18 cellular contexts compared by ENCODE assay signal in genomic region chr12:66636771-66637170, GRCh38. TPM values are rescaled to one million over a fixed set of nuclear protein-coding genes. Genes with fewer than 3 reads are reported as not detected.
A peak's percentile ranks its signal among the peaks of the same experiment; 100 is the strongest.
DNase-seq lines count a peak whose midpoint lies in the region; ATAC-seq, FAIRE-seq and TF ChIP-seq lines count a peak whose summit lies in the region.
"Had no signal": no experiment of that assay in that cellular context is flagged by ENCODE, and none has a peak within 500 bp of the region (broad histone marks: within the 10 kb centered on the region; RNA-seq: fewer than 3 reads in every experiment).

No MANE protein-coding gene starts in this region.

- H3K4me3 Mint-ChIP-seq in endothelial cell (ENCODE audit: unreplicated experiment), result no peak overlapping the region
- H3K4me3 Mint-ChIP-seq: activated CD8-positive, alpha-beta T cell treated with anti-CD3 and anti-CD28 coated beads, Interleukin-2, amount 10 ng/mL, durations not matched to agents 7 days and 5 days; CD4-positive, CD25-positive, alpha-beta regulatory T cell; mesothelial cell of epicardium; stimulated activated naive B cell treated with anti-CD40 and anti-IgM and Interleukin-4, amounts not matched to agents 10 μg/mL and 1 μg/mL and 100 μg/mL, for 72 hours had no signal

- H3K27me3 Mint-ChIP-seq in endothelial cell (ENCODE audit: unreplicated experiment), result no peaks in the 10 kb centered on the region
- H3K27me3 Mint-ChIP-seq: stimulated activated naive B cell treated with anti-CD40 and anti-IgM and Interleukin-4, amounts not matched to agents 10 μg/mL and 1 μg/mL and 100 μg/mL, for 72 hours had no signal

- FAIRE-seq in kidney (lab: Jason Lieb, UNC), result no peak

- no peak for ATAC-seq in GM21576 (IDR thresholded peaks at IDR 0.05; ENCODE audit: unreplicated experiment)
- ATAC-seq: activated CD8-positive, alpha-beta T cell treated with anti-CD3 and anti-CD28 coated beads, Interleukin-2, amount 10 ng/mL, durations not matched to agents 7 days and 5 days; stimulated activated naive B cell treated with anti-CD40 and anti-IgM and Interleukin-4, amounts not matched to agents 10 μg/mL and 1 μg/mL and 100 μg/mL, for 72 hours had no signal

- H3K36me3 ChIP-seq in kidney (ENCODE audit: control insufficient read depth in 1 of 2, insufficient read depth in 2 of 2, low read length in 2 of 2), result no peaks in the 10 kb centered on the region
- H3K36me3 ChIP-seq: ovary had no signal

- no peaks in the 10 kb centered on the region for H3K9me3 ChIP-seq in kidney (ENCODE audit: control insufficient read depth in 1 of 2, low read length in 2 of 2)
- H3K9me3 ChIP-seq: ovary had no signal

- H3K9me3 Mint-ChIP-seq in endothelial cell (ENCODE audit: unreplicated experiment), result no peaks in the 10 kb centered on the region
- H3K9me3 Mint-ChIP-seq: mesothelial cell of epicardium; stimulated activated naive B cell treated with anti-CD40 and anti-IgM and Interleukin-4, amounts not matched to agents 10 μg/mL and 1 μg/mL and 100 μg/mL, for 72 hours had no signal

- DNase-seq in AG10803 (ENCODE audit: low read depth) (peak; percentile 20), choroid plexus epithelial cell (ENCODE audit: low read depth) (peak; percentile 42), kidney (peak; percentile 87), pons (ENCODE audit: low spot score) (peak; percentile 93), endothelial cell (ENCODE audit: low spot score) (no peak), activated T-cell treated with anti-CD3 and anti-CD28 coated beads for 4 hours (no peak), SHP77 (lab: John Stamatoyannopoulos, UW) (no peak)
- DNase-seq: activated CD8-positive, alpha-beta T cell treated with anti-CD3 and anti-CD28 coated beads, Interleukin-2, amount 10 ng/mL, durations not matched to agents 7 days and 5 days; CD4-positive, CD25-positive, alpha-beta regulatory T cell; cerebellar nuclear complex; NCI-H1092; NCI-H2171; ovary; stimulated activated naive B cell treated with anti-CD40 and anti-IgM and Interleukin-4, amounts not matched to agents 10 μg/mL and 1 μg/mL and 100 μg/mL, for 72 hours had no signal

- H3K4me1 Mint-ChIP-seq in endothelial cell (ENCODE audit: unreplicated experiment), result no peaks in the 10 kb centered on the region
- H3K4me1 Mint-ChIP-seq: CD4-positive, CD25-positive, alpha-beta regulatory T cell had no signal

- H3K36me3 Mint-ChIP-seq in endothelial cell (ENCODE audit: low read depth, unreplicated experiment), result no peaks in the 10 kb centered on the region
- H3K36me3 Mint-ChIP-seq: CD4-positive, CD25-positive, alpha-beta regulatory T cell; mesothelial cell of epicardium; stimulated activated naive B cell treated with anti-CD40 and anti-IgM and Interleukin-4, amounts not matched to agents 10 μg/mL and 1 μg/mL and 100 μg/mL, for 72 hours had no signal

- H3K27ac ChIP-seq in kidney (ENCODE audit: low read depth in 2 of 2, low read length in 2 of 2), result no peak overlapping the region
- H3K27ac ChIP-seq: KMS-11, ovary had no signal

- no peak overlapping the region for H3K9ac ChIP-seq in kidney (ENCODE audit: low read length in 2 of 2)
- H3K9ac ChIP-seq: KMS-11 had no signal

- intact Hi-C loops in kidney (cut with DNase I), result no loop called here

- H3K4me1 ChIP-seq in kidney (ENCODE audit: control insufficient read depth in 1 of 2, insufficient read depth in 1 of 2, low read depth in 1 of 2, low read length in 2 of 2), result no peaks in the 10 kb centered on the region

- H3K27ac Mint-ChIP-seq in endothelial cell (ENCODE audit: unreplicated experiment), result no peak overlapping the region
- H3K27ac Mint-ChIP-seq: activated CD8-positive, alpha-beta T cell treated with anti-CD3 and anti-CD28 coated beads, Interleukin-2, amount 10 ng/mL, durations not matched to agents 7 days and 5 days; CD4-positive, CD25-positive, alpha-beta regulatory T cell; stimulated activated naive B cell treated with anti-CD40 and anti-IgM and Interleukin-4, amounts not matched to agents 10 μg/mL and 1 μg/mL and 100 μg/mL, for 72 hours had no signal

- TF ChIP-seq CTCF in AG10803 (conservative IDR thresholded peaks at IDR 0.05; ENCODE audit: low read length), result no peak
- no peak for TF ChIP-seq CTCF in choroid plexus epithelial cell (conservative IDR thresholded peaks at IDR 0.05; ENCODE audit: low read depth, low read length)
- TF ChIP-seq CTCF in kidney (IDR thresholded peaks at IDR 0.05; ENCODE audit: borderline replicate concordance, extremely low read depth, insufficient read depth), result no peak
- TF ChIP-seq CTCF in endothelial cell (IDR thresholded peaks at IDR 0.05; ENCODE audit: unreplicated experiment), result no peak

- H3K4me3 ChIP-seq in AG10803 (ENCODE audit: low read length) (no peak overlapping the region), choroid plexus epithelial cell (ENCODE audit: low read depth, low read length) (no peak overlapping the region), kidney (ENCODE audit: low read length in 2 of 2) (no peak overlapping the region)
- H3K4me3 ChIP-seq: ovary had no signal

RNA-seq across cellular contexts. Expression of gene GRIP1, which starts 42.1 kb away (rescaled TPM):
- total RNA-seq in kidney (18.4 TPM), endothelial cell (ENCODE audit: unreplicated experiment) (36.2 TPM)
- polyA plus RNA-seq in kidney (ENCODE audit: insufficient read depth, low read depth, low replicate concordance), result 3.9 TPM
- total RNA-seq: RPMI7951 had no signal

Comparison
In these comparisons a context has a peak if more than half of its experiments do, and no peak if none do; other contexts are left out.
1. DNase-seq: peak in AG10803 (single experiment), choroid plexus epithelial cell (single experiment), kidney (single experiment) and pons (single experiment); none in endothelial cell (single experiment), activated T-cell treated with anti-CD3 and anti-CD28 coated beads for 4 hours (single experiment) and SHP77 (0 of 2).